15 cellular contexts compared by ENCODE assay signal in the genomic region with DNA sequence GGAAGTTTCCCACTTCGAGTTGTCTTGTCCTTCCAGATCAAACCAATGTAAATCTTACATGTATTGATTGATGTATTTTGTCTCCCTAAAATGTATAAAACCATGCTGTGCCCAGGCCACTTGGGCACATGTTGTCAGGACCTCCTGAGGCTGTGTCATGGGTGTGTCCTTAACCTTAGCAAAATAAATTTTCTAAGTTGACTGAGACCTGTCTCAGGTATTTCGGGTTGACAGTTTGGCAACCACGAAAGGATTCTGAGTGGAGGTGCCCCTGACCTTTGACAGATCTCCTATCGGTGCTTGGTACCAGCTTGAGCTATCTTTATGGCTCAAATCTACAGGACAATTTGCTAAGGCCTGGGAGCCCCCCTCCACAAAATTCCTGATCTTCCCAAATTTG. TPM values are rescaled to one million over a fixed set of nuclear protein-coding genes. Genes with fewer than 3 reads are reported as not detected.
DNase-seq lines count a peak whose midpoint lies in the region; ATAC-seq, FAIRE-seq and TF ChIP-seq lines count a peak whose summit lies in the region.
"Had no signal": no experiment of that assay in that cellular context is flagged by ENCODE, and none has a peak within 500 bp of the region (broad histone marks: within the 10 kb centered on the region; RNA-seq: fewer than 3 reads in every experiment).

No MANE protein-coding gene starts in this region.

- peak overlapping the region; percentile 96 for H3K27ac Mint-ChIP-seq in CD4-positive, alpha-beta T cell
- peak overlapping the region; percentile 38 for H3K27ac Mint-ChIP-seq in activated T-helper 2 cell treated with anti-CD3 and anti-CD28 coated beads, Interferon-gamma antibody, Interleukin-2, Interleukin-4, amounts not matched to agents 10 μg/mL and 5 μg/mL and 100 μg/mL, durations not matched to agents 14 hours and 24 hours and 36 hours
- peak overlapping the region; percentile 53 to 96 for H3K27ac Mint-ChIP-seq in natural killer cell

- CTCF ChIA-PET in CD4-positive, alpha-beta T cell (lab: Charles Lee) = no interaction called here

- peaks cover 12% of the 10 kb centered on the region for H3K4me1 Mint-ChIP-seq in CD4-positive, alpha-beta T cell (ENCODE audit: low read depth)
- peaks cover 16% of the 10 kb centered on the region for H3K4me1 Mint-ChIP-seq in activated T-helper 2 cell treated with anti-CD3 and anti-CD28 coated beads, Interferon-gamma antibody, Interleukin-2, Interleukin-4, amounts not matched to agents 10 μg/mL and 5 μg/mL and 100 μg/mL, durations not matched to agents 14 hours and 24 hours and 36 hours (ENCODE audit: low read depth)
- peaks cover 10 to 14% of the 10 kb centered on the region in 2 donors for H3K4me1 Mint-ChIP-seq in natural killer cell

- intact Hi-C loops in CD4-positive, alpha-beta T cell (cut with DNase I, micrococcal nuclease) = loop anchor here in 1 of 2 experiments (2.0 to 10.0 kb wide), 2 partner anchors 41 to 761 kb away; partner anchors contain the start of gene RBM15B
- intact Hi-C loops in activated T-helper 2 cell treated with anti-CD3 and anti-CD28 coated beads, Interferon-gamma antibody, Interleukin-2, Interleukin-4, amounts not matched to agents 10 μg/mL and 5 μg/mL and 100 μg/mL, durations not matched to agents 14 hours and 24 hours and 36 hours (cut with micrococcal nuclease) = no loop called here
- intact Hi-C loops in natural killer cell (cut with micrococcal nuclease) = loop anchor here (2.0 kb wide), 1 partner anchor 213 kb away; the partner anchor contains the start of gene PARP3

- H3K4me3 Mint-ChIP-seq in CD4-positive, alpha-beta T cell = peak overlapping the region; percentile 76
- peak overlapping the region; percentile 54 for H3K4me3 Mint-ChIP-seq in activated T-helper 2 cell treated with anti-CD3 and anti-CD28 coated beads, Interferon-gamma antibody, Interleukin-2, Interleukin-4, amounts not matched to agents 10 μg/mL and 5 μg/mL and 100 μg/mL, durations not matched to agents 14 hours and 24 hours and 36 hours (ENCODE audit: low read depth)
- peak overlapping the region; percentile 80 for H3K4me3 Mint-ChIP-seq in natural killer cell

- no peak for DNase-seq in CD4-positive, alpha-beta T cell
- DNase-seq in GM12892 (ENCODE audit: insufficient read length) (no peak), natural killer cell (no peak), retina (no peak), EL (no peak)
- no peak for DNase-seq in activated T-helper 2 cell treated with anti-CD3 and anti-CD28 coated beads, Interferon-gamma antibody, Interleukin-2, Interleukin-4, amounts not matched to agents 10 μg/mL and 5 μg/mL and 100 μg/mL, durations not matched to agents 14 hours and 24 hours and 36 hours (ENCODE audit: low spot score)
- DNase-seq in stimulated activated CD4-positive, alpha-beta T cell treated with anti-CD3 and anti-CD28 coated beads, Interleukin-4, amount 100 ng/mL, for 1 hour = no peak
- DNase-seq: activated CD4-positive, alpha-beta T cell treated with anti-CD3 and anti-CD28 coated beads for 4 hours; kidney glomerular epithelial cell; MG63; mucosa of descending colon; NCI-H2029 treated with DMSO at 0.1 percent for 48 hours had no signal

- no peaks in the 10 kb centered on the region for H3K9me3 Mint-ChIP-seq in CD4-positive, alpha-beta T cell
- H3K9me3 Mint-ChIP-seq in activated T-helper 2 cell treated with anti-CD3 and anti-CD28 coated beads, Interferon-gamma antibody, Interleukin-2, Interleukin-4, amounts not matched to agents 10 μg/mL and 5 μg/mL and 100 μg/mL, durations not matched to agents 14 hours and 24 hours and 36 hours = no peaks in the 10 kb centered on the region
- no peaks in the 10 kb centered on the region for H3K9me3 Mint-ChIP-seq in natural killer cell

- TF ChIP-seq POLR2A in GM12892 (IDR thresholded peaks at IDR 0.05; ENCODE audit: low read depth, low read length) = no peak

- ATAC-seq in CD4-positive, alpha-beta T cell (ENCODE audit: poor library complexity) = no peak
- ATAC-seq in natural killer cell (no peak), GM21737 (IDR thresholded peaks at IDR 0.05; ENCODE audit: unreplicated experiment) (no peak)
- ATAC-seq: mucosa of descending colon had no signal

- POLR2A ChIA-PET in CD4-positive, alpha-beta T cell (lab: Charles Lee) = no interaction called here

- H3K27me3 Mint-ChIP-seq in CD4-positive, alpha-beta T cell = no peaks in the 10 kb centered on the region
- H3K27me3 Mint-ChIP-seq in activated T-helper 2 cell treated with anti-CD3 and anti-CD28 coated beads, Interferon-gamma antibody, Interleukin-2, Interleukin-4, amounts not matched to agents 10 μg/mL and 5 μg/mL and 100 μg/mL, durations not matched to agents 14 hours and 24 hours and 36 hours (ENCODE audit: low read depth) = peaks cover 4% of the 10 kb centered on the region
- H3K27me3 Mint-ChIP-seq in natural killer cell (ENCODE audit: low read depth in 2 of 2) = no peaks in the 10 kb centered on the region

- H3K27me3 ChIP-seq in CD4-positive, alpha-beta T cell (ENCODE audit: control insufficient read depth, insufficient read depth, low read length) = no peaks in the 10 kb centered on the region
- H3K27me3 ChIP-seq: BLaER1, MG63, tibial nerve had no signal

- no peak for TF ChIP-seq CTCF in CD4-positive, alpha-beta T cell (IDR thresholded peaks at IDR 0.05)
- TF ChIP-seq CTCF in natural killer cell (IDR thresholded peaks at IDR 0.05) = no peak

- H3K36me3 Mint-ChIP-seq in CD4-positive, alpha-beta T cell (ENCODE audit: low read depth) = no peaks in the 10 kb centered on the region
- H3K36me3 Mint-ChIP-seq in activated T-helper 2 cell treated with anti-CD3 and anti-CD28 coated beads, Interferon-gamma antibody, Interleukin-2, Interleukin-4, amounts not matched to agents 10 μg/mL and 5 μg/mL and 100 μg/mL, durations not matched to agents 14 hours and 24 hours and 36 hours (ENCODE audit: low read depth) = peaks cover 3% of the 10 kb centered on the region
- H3K36me3 Mint-ChIP-seq in natural killer cell = no peaks in the 10 kb centered on the region

- peak; percentile 51 for FAIRE-seq in GM12892 (lab: Jason Lieb, UNC)

- no peak overlapping the region for H3K27ac ChIP-seq in CD4-positive, alpha-beta T cell (ENCODE audit: low read depth, low read length)

- no peaks in the 10 kb centered on the region for H3K9me3 ChIP-seq in CD4-positive, alpha-beta T cell (ENCODE audit: control insufficient read depth, low read length)
- H3K9me3 ChIP-seq: BLaER1, MG63, mucosa of descending colon, tibial nerve had no signal

RNA-seq across cellular contexts. Expression of gene POC1A, which starts 1.7 kb away (rescaled TPM):
- under 1 TPM; 0.22 to 0.39 TPM for total RNA-seq in CD4-positive, alpha-beta T cell
- 9.9 TPM for polyA plus RNA-seq in GM12892 (2012; ENCODE audit: missing spikeins)
- 20.4 and 22.2 TPM in 2 replicates for total RNA-seq in activated T-helper 2 cell treated with anti-CD3 and anti-CD28 coated beads, Interferon-gamma antibody, Interleukin-2, Interleukin-4, amounts not matched to agents 10 μg/mL and 5 μg/mL and 100 μg/mL, durations not matched to agents 14 hours and 24 hours and 36 hours
- total RNA-seq in natural killer cell = 1 to 10 TPM; 1.3 to 2.6 (median 2.4) TPM

RNA-seq across cellular contexts. Expression of gene ALAS1, which starts 42.0 kb away (rescaled TPM):
- 1 to 10 TPM; 6.0 to 7.0 TPM for total RNA-seq in CD4-positive, alpha-beta T cell
- polyA plus RNA-seq in GM12892 (2012; ENCODE audit: missing spikeins) = 58.3 TPM
- total RNA-seq in activated T-helper 2 cell treated with anti-CD3 and anti-CD28 coated beads, Interferon-gamma antibody, Interleukin-2, Interleukin-4, amounts not matched to agents 10 μg/mL and 5 μg/mL and 100 μg/mL, durations not matched to agents 14 hours and 24 hours and 36 hours = 117 and 123 TPM in 2 replicates
- 10 to 100 TPM; 17.0 to 34.5 (median 33.4) TPM for total RNA-seq in natural killer cell

Comparison
In these comparisons a context has a peak if more than half of its experiments do, and no peak if none do; other contexts are left out.
1. H3K27ac Mint-ChIP-seq: peak in every context shown above with its lines; median percentile 96 in CD4-positive, alpha-beta T cell; 74 in natural killer cell; 38 in activated T-helper 2 cell treated with anti-CD3 and anti-CD28 coated beads, Interferon-gamma antibody, Interleukin-2, Interleukin-4, amounts not matched to agents 10 μg/mL and 5 μg/mL and 100 μg/mL, durations not matched to agents 14 hours and 24 hours and 36 hours.